In genomic region chr10:30368065-30368718, GRCh38 we compare ENCODE assay signal across 1 cellular context.
TF ChIP-seq lines count a peak whose summit lies in the region.

No MANE protein-coding gene starts in this region.

TF ChIP-seq in GM23338, 12 proteins besides CTCF, POLR2A, EP300 and RAD21 (continued from another document):
- TF ChIP-seq ZNF462 (CRISPR knock-in tag; IDR thresholded peaks at IDR 0.05) (no peak), POLR2AphosphoS5 (IDR thresholded peaks at IDR 0.05; ENCODE audit: low read depth) (no peak), EZH2 (IDR thresholded peaks at IDR 0.05; ENCODE audit: low read depth, unreplicated experiment) (no peak), ZNF114 (CRISPR knock-in tag; IDR thresholded peaks at IDR 0.05) (no peak), EZH2phosphoT487 (IDR thresholded peaks at IDR 0.05; ENCODE audit: unreplicated experiment) (no peak)
